Comparison of ENCODE assay signal across 8 cellular contexts in the genomic region with DNA sequence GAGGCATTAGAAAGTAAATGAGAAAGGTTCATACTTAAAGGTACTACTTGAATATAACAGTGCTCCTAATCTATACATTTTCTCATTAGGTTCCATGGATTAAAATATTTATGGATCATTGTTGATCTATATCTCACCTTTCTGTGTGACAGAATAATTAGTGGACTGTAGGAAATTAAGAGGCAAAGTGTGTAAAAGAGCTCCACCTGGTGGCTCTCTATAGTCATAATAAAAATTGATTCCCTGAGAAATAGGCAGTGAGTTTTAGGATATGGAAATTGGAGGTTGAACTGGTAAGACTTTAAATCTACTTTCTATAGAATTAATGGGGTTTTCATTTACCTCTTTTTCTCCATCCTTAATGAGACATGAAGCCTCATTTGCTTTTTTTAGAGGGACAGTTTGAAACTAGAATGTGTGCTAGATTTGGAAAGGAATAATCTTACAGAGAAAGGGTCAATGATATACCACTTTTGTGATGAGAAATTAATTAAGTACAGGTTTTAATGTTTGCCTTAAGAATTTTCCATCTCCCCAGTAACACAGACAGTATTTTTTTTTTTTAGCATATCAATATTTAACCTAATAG. TPM values are rescaled to one million over a fixed set of nuclear protein-coding genes. Genes with fewer than 3 reads are reported as not detected.
DNase-seq lines count a peak whose midpoint lies in the region; ATAC-seq, FAIRE-seq and TF ChIP-seq lines count a peak whose summit lies in the region.

No MANE protein-coding gene starts in this region.

- H3K4me1 Mint-ChIP-seq in effector memory CD8-positive, alpha-beta T cell (ENCODE audit: low read depth in 2 of 2) = peaks cover 0 to 7% of the 10 kb centered on the region in 2 donors
- peaks cover 4% of the 10 kb centered on the region for H3K4me1 Mint-ChIP-seq in activated naive CD4-positive, alpha-beta T cell treated with anti-CD3 and anti-CD28 coated beads for 36 hours (ENCODE audit: low read depth)

- intact Hi-C loops in pancreas (cut with DNase I) = no loop called here
- intact Hi-C loops in activated naive CD4-positive, alpha-beta T cell treated with anti-CD3 and anti-CD28 coated beads for 36 hours (cut with micrococcal nuclease) = loop anchor here (1.0 to 5.0 kb wide), 4 partner anchors 17 to 309 kb away; a partner anchor contains a TSS

- no peaks in the 10 kb centered on the region for H3K4me1 ChIP-seq in pancreas

- no peak overlapping the region for H3K27ac ChIP-seq in pancreas

- H3K4me3 Mint-ChIP-seq in effector memory CD8-positive, alpha-beta T cell = no peak overlapping the region
- no peak overlapping the region for H3K4me3 Mint-ChIP-seq in activated naive CD4-positive, alpha-beta T cell treated with anti-CD3 and anti-CD28 coated beads for 36 hours

- no peaks in the 10 kb centered on the region for H3K9me3 ChIP-seq in pancreas

- H3K4me3 ChIP-seq in pancreas = no peak overlapping the region

- CTCF ChIA-PET in activated naive CD4-positive, alpha-beta T cell treated with anti-CD3 and anti-CD28 coated beads for 36 hours (lab: Charles Lee) = interaction anchor here (0.6 to 3.2 kb wide), 9 partner anchors 9 to 524 kb away, joined by 3 to 29 read pairs (median 3); a partner anchor contains a TSS

- TF ChIP-seq CTCF in pancreas (IDR thresholded peaks at IDR 0.05) = peak; percentile 15 to 52 (median 42)

- H3K27me3 Mint-ChIP-seq in effector memory CD8-positive, alpha-beta T cell = no peaks in the 10 kb centered on the region
- no peaks in the 10 kb centered on the region for H3K27me3 Mint-ChIP-seq in activated naive CD4-positive, alpha-beta T cell treated with anti-CD3 and anti-CD28 coated beads for 36 hours (ENCODE audit: low read depth)

- FAIRE-seq in pancreas (lab: Jason Lieb, UNC) = peak; percentile 88

- ATAC-seq in GM21619 (IDR thresholded peaks at IDR 0.05; ENCODE audit: unreplicated experiment) (peak; percentile 69), pancreas (peak in 3 of 4 donors; percentile 66 to 74 (median 72)), GM21737 (IDR thresholded peaks at IDR 0.05; ENCODE audit: unreplicated experiment) (no peak)
- ATAC-seq in effector memory CD8-positive, alpha-beta T cell (replicated peaks) = peak; percentile 66

- H3K27ac Mint-ChIP-seq in effector memory CD8-positive, alpha-beta T cell = peak overlapping the region; percentile 51 to 78
- no peak overlapping the region for H3K27ac Mint-ChIP-seq in activated naive CD4-positive, alpha-beta T cell treated with anti-CD3 and anti-CD28 coated beads for 36 hours

- no peaks in the 10 kb centered on the region for H3K27me3 ChIP-seq in pancreas

- H3K36me3 Mint-ChIP-seq in effector memory CD8-positive, alpha-beta T cell (ENCODE audit: insufficient read depth) = peaks cover 69% of the 10 kb centered on the region
- peaks cover 32% of the 10 kb centered on the region for H3K36me3 Mint-ChIP-seq in activated naive CD4-positive, alpha-beta T cell treated with anti-CD3 and anti-CD28 coated beads for 36 hours (ENCODE audit: low read depth)

- DNase-seq in NCI-H2171 treated with DMSO at 0.1 percent for 48 hours (lab: John Stamatoyannopoulos, UW) (peak; percentile 13), NCI-H2171 (lab: John Stamatoyannopoulos, UW) (no peak), NCI-H774 (lab: John Stamatoyannopoulos, UW) (peak; percentile 23), pancreas (no peak)
- no peak for DNase-seq in effector memory CD8-positive, alpha-beta T cell
- DNase-seq in activated naive CD4-positive, alpha-beta T cell treated with anti-CD3 and anti-CD28 coated beads for 36 hours = no peak

- H3K9me3 Mint-ChIP-seq in effector memory CD8-positive, alpha-beta T cell = no peaks in the 10 kb centered on the region
- H3K9me3 Mint-ChIP-seq in activated naive CD4-positive, alpha-beta T cell treated with anti-CD3 and anti-CD28 coated beads for 36 hours = no peaks in the 10 kb centered on the region

- H3K36me3 ChIP-seq in pancreas = peaks cover 0 to 62% (median 8%) of the 10 kb centered on the region in 3 donors

RNA-seq across cellular contexts. Expression of a gene that starts 11.8 kb away (rescaled TPM):
- total RNA-seq in pancreas = 10 to 100 TPM; 15.3 to 19.4 (median 16.3) TPM
- 10 to 100 TPM; 10.5 to 22.4 TPM for polyA plus RNA-seq in pancreas
- 10 to 100 TPM; 29.8 to 31.0 TPM for total RNA-seq in activated naive CD4-positive, alpha-beta T cell treated with anti-CD3 and anti-CD28 coated beads for 36 hours

RNA-seq across cellular contexts. Expression of a gene that starts 17.2 kb away (rescaled TPM):
- 10 to 100 TPM; 36.1 to 48.7 (median 44.1) TPM for total RNA-seq in pancreas
- 10 to 100 TPM; 45.0 to 52.2 TPM for polyA plus RNA-seq in pancreas
- 100 to 1,000 TPM; 131 to 133 TPM for total RNA-seq in activated naive CD4-positive, alpha-beta T cell treated with anti-CD3 and anti-CD28 coated beads for 36 hours

Comparison
In these comparisons a context has a peak if more than half of its experiments do, and no peak if none do; other contexts are left out.
1. DNase-seq: peak in NCI-H2171 treated with DMSO at 0.1 percent for 48 hours (single experiment) and NCI-H774 (single experiment); none in NCI-H2171 (single experiment), effector memory CD8-positive, alpha-beta T cell (0 of 3), pancreas (0 of 6) and activated naive CD4-positive, alpha-beta T cell treated with anti-CD3 and anti-CD28 coated beads for 36 hours (single experiment).